Comparison of ENCODE assay signal across 16 cellular contexts in the genomic region with DNA sequence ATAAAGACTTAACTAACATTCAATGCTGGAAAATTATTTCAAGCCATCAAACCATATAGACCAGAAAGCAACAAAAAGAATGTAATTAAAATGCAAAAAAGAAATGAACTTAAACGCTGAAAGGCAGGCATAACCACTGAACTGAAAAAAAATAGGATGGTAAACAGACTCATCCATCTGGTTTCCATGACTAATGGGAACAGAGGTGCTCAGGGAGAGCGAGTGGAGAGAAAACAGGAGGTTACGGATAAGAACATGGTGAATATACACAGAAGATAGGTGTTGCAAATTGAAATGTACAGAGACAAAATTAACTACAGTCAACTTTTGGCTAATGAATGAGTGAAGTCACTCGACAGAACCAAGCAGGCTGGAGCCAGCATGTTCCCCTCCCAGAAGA. TPM values are rescaled to one million over a fixed set of nuclear protein-coding genes. Genes with fewer than 3 reads are reported as not detected.
DNase-seq lines count a peak whose midpoint lies in the region; ATAC-seq and TF ChIP-seq lines count a peak whose summit lies in the region.
"Had no signal": no experiment of that assay in that cellular context is flagged by ENCODE, and none has a peak within 500 bp of the region (broad histone marks: within the 10 kb centered on the region; RNA-seq: fewer than 3 reads in every experiment).

No MANE protein-coding gene starts in this region.

- no peak for TF ChIP-seq CTCF in epithelial cell of esophagus (IDR thresholded peaks at IDR 0.05; ENCODE audit: insufficient read depth, low read depth, low read length, missing control alignments)

- H3K36me3 Mint-ChIP-seq in activated T-cell treated with anti-CD3 and anti-CD28 coated beads, Interleukin-2, amount 50 U/mL, for 4 hours (ENCODE audit: insufficient read depth): peaks cover 8% of the 10 kb centered on the region

- no peaks in the 10 kb centered on the region for H3K9me3 Mint-ChIP-seq in activated T-cell treated with anti-CD3 and anti-CD28 coated beads, Interleukin-2, amount 50 U/mL, for 4 hours
- H3K9me3 Mint-ChIP-seq: activated T-helper 1 cell treated with anti-CD3 and anti-CD28 coated beads, Interleukin-12 subunit alpha, Interleukin-12 subunit beta, Interleukin-2, Interleukin-4 antibody, amounts not matched to agents 30 ng/mL and 10 ng/mL and 1 ng/mL, durations not matched to agents 14 hours and 24 hours and 36 hours had no signal

- no peak for DNase-seq in activated T-cell treated with anti-CD3 and anti-CD28 coated beads, Interleukin-2, amount 50 U/mL, for 4 hours
- no peak for DNase-seq in activated T-cell treated with anti-CD3 and anti-CD28 coated beads for 4 hours
- peak; percentile 50 for DNase-seq in NCI-H1694 treated with DMSO at 0.1 percent for 48 hours (lab: John Stamatoyannopoulos, UW)
- DNase-seq in epithelial cell of esophagus (ENCODE audit: low read depth): peak; percentile 66
- DNase-seq in renal cortical epithelial cell (ENCODE audit: low read depth): peak; percentile 19
- DNase-seq in posterior vena cava (ENCODE audit: low spot score): no peak
- DNase-seq in islet precursor cell: no peak
- DNase-seq: activated CD8-positive, alpha-beta T cell treated with anti-CD3 and anti-CD28 coated beads, Interleukin-2, amount 10 ng/mL, durations not matched to agents 7 days and 5 days; DMS79; midbrain; NCI-H1092 treated with DMSO at 0.1 percent for 48 hours; stimulated activated naive CD4-positive, alpha-beta T cell treated with Interleukin-2 at 50 U/mL for 16 hours had no signal

- peaks cover 43% of the 10 kb centered on the region for H3K4me1 Mint-ChIP-seq in activated T-cell treated with anti-CD3 and anti-CD28 coated beads, Interleukin-2, amount 50 U/mL, for 4 hours (ENCODE audit: low read depth)

- peak overlapping the region; percentile 5 for H3K4me3 Mint-ChIP-seq in activated T-cell treated with anti-CD3 and anti-CD28 coated beads, Interleukin-2, amount 50 U/mL, for 4 hours
- H3K4me3 Mint-ChIP-seq: activated CD8-positive, alpha-beta T cell treated with anti-CD3 and anti-CD28 coated beads, Interleukin-2, amount 10 ng/mL, durations not matched to agents 7 days and 5 days; activated T-helper 1 cell treated with anti-CD3 and anti-CD28 coated beads, Interleukin-12 subunit alpha, Interleukin-12 subunit beta, Interleukin-2, Interleukin-4 antibody, amounts not matched to agents 30 ng/mL and 10 ng/mL and 1 ng/mL, durations not matched to agents 14 hours and 24 hours and 36 hours had no signal

- intact Hi-C loops in posterior vena cava (cut with DNase I): loop anchor here in 1 of 2 donors (1.0 kb wide), 1 partner anchor 46 kb away; no protein-coding TSS in a partner anchor

- H3K4me3 ChIP-seq in epithelial cell of esophagus (ENCODE audit: low read length): no peak overlapping the region
- H3K4me3 ChIP-seq: right atrium auricular region, tibial nerve had no signal

- H3K27me3 Mint-ChIP-seq in activated T-cell treated with anti-CD3 and anti-CD28 coated beads, Interleukin-2, amount 50 U/mL, for 4 hours (ENCODE audit: low read depth): no peaks in the 10 kb centered on the region

- ATAC-seq in activated T-cell treated with anti-CD3 and anti-CD28 coated beads, Interleukin-2, amount 50 U/mL, for 4 hours: no peak
- ATAC-seq in HG02642 (IDR thresholded peaks at IDR 0.05; ENCODE audit: poor library complexity, unreplicated experiment): no peak
- ATAC-seq: activated CD8-positive, alpha-beta T cell treated with anti-CD3 and anti-CD28 coated beads, Interleukin-2, amount 10 ng/mL, durations not matched to agents 7 days and 5 days had no signal

RNA-seq across cellular contexts. Expression of gene RNF38, which starts 43.5 kb away (rescaled TPM):
- 10 to 100 TPM; 29.8 to 32.0 (median 31.7) TPM for total RNA-seq in activated T-cell treated with anti-CD3 and anti-CD28 coated beads, Interleukin-2, amount 50 U/mL, for 4 hours
- total RNA-seq in renal cortical epithelial cell: 12.0 and 47.3 TPM in 2 replicates
- total RNA-seq in posterior vena cava: 10 to 100 TPM; 42.0 to 54.7 TPM

Comparison
In these comparisons a context has a peak if more than half of its experiments do, and no peak if none do; other contexts are left out.
1. DNase-seq: peak in NCI-H1694 treated with DMSO at 0.1 percent for 48 hours (single experiment), epithelial cell of esophagus (single experiment) and renal cortical epithelial cell (single experiment); none in activated T-cell treated with anti-CD3 and anti-CD28 coated beads, Interleukin-2, amount 50 U/mL, for 4 hours (single experiment), activated T-cell treated with anti-CD3 and anti-CD28 coated beads for 4 hours (single experiment), posterior vena cava (single experiment) and islet precursor cell (single experiment).